ENCODE assay signal across 8 cellular contexts in the genomic region with DNA sequence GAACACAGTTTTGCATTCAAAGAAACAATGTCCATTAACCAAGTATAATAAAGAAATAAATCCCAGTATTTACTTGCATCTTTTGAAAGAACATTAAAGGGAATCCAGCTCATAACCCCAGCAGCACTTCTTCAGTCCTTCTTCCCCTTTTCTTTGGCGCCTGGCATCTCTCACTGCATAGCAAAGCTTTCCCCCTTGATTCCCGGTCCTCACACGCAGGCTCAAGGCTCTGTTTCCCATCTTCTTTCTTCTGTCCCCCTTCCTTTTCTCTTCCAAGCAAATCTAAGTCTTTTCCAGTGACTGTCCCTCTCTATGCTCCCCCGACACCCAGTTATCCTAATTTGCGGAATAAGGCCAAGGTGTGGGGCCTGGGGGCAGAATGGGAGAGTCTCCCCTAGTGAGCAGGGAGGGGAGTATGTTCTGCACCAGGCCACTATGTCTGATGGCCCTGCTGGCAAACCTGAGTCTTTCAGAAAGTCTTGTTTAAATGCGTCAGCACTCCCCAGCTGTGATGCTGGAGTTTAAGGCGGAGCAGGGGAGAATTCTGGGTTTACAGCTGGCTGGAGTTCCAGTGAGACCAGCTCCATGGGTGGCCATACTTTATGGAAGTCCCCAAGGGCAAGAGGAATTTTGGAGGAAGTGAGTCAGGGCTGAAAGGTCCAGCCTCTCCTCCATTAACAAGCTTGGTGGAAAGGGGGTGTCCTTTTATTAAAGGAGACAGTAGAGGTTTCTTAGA. TPM values are rescaled to one million over a fixed set of nuclear protein-coding genes. Genes with fewer than 3 reads are reported as not detected.
DNase-seq lines count a peak whose midpoint lies in the region; ATAC-seq and TF ChIP-seq lines count a peak whose summit lies in the region.

No MANE protein-coding gene starts in this region.

- H3K4me3 ChIP-seq in fibroblast of the aortic adventitia (ENCODE audit: low read depth, low read length) = peak overlapping the region; percentile 5
- no peak overlapping the region for H3K4me3 ChIP-seq in psoas muscle

- 68 to 81% (median 74%) methylated on average over 7 of the region's 7 CpGs for WGBS in psoas muscle, 3 donors

- DNase-seq in EH (ENCODE audit: low read depth) (peak; percentile 99), T1000 (lab: John Stamatoyannopoulos, UW) (peak; percentile 84), fibroblast of the aortic adventitia (ENCODE audit: low read depth) (peak; percentile 99), psoas muscle (peak; percentile 66 to 77), NCI-H1092 treated with DMSO at 0.1 percent for 48 hours (lab: John Stamatoyannopoulos, UW) (no peak)
- no peak for DNase-seq in stimulated activated naive CD4-positive, alpha-beta T cell treated with Interleukin-2 at 50 U/mL for 16 hours (lab: John Stamatoyannopoulos, UW)

- peak; percentile 39 to 72 (median 66) for ATAC-seq in psoas muscle
- no peak for ATAC-seq in GM18511 (IDR thresholded peaks at IDR 0.05; ENCODE audit: unreplicated experiment)
- ATAC-seq in HG03045 (IDR thresholded peaks at IDR 0.05; ENCODE audit: unreplicated experiment) = no peak

- intact Hi-C loops in psoas muscle (cut with DNase I) = loop anchor here in 1 of 2 donors (5.0 kb wide), 1 partner anchor 53 kb away; no protein-coding TSS in a partner anchor

- H3K4me1 ChIP-seq in psoas muscle = no peaks in the 10 kb centered on the region

- H3K36me3 ChIP-seq in psoas muscle (ENCODE audit: insufficient read depth in 1 of 2, low read depth in 1 of 2) = peaks cover 0 to 47% of the 10 kb centered on the region in 2 donors

- no peaks in the 10 kb centered on the region for H3K9me3 ChIP-seq in psoas muscle

- TF ChIP-seq CTCF in fibroblast of the aortic adventitia (IDR thresholded peaks at IDR 0.05; ENCODE audit: insufficient read depth, low read length) (peak; percentile 29), psoas muscle (IDR thresholded peaks at IDR 0.05) (no peak)

- peak overlapping the region; percentile 60 for H3K27ac ChIP-seq in psoas muscle

- no peaks in the 10 kb centered on the region for H3K27me3 ChIP-seq in psoas muscle (ENCODE audit: insufficient read depth in 3 of 3, low read length in 2 of 3)

RNA-seq across cellular contexts. Expression of gene GOLGA6A, which starts 42.1 kb away (rescaled TPM):
- not detected in 2 replicates for total RNA-seq in fibroblast of the aortic adventitia (ENCODE audit: low replicate concordance)
- total RNA-seq in psoas muscle = 1 to 10 TPM in 1 of 4 donors, under 1 TPM in 1, not detected in 2; 0.08 to 1.1 TPM
- under 1 TPM in 1 of 3 donors, not detected in 2; 0.16 TPM for polyA plus RNA-seq in psoas muscle

RNA-seq across cellular contexts. Expression of gene PML, which starts 45.8 kb away (rescaled TPM):
- total RNA-seq in fibroblast of the aortic adventitia (ENCODE audit: low replicate concordance) (29.3 and 31.9 TPM in 2 replicates), psoas muscle (10 to 100 TPM; 15.0 to 22.6 (median 15.6) TPM)
- polyA plus RNA-seq in psoas muscle = 10 to 100 TPM in 1 of 3 donors, 1 to 10 TPM in 2; 6.7 to 10.2 (median 7.5) TPM

RNA-seq across cellular contexts. Expression of gene STOML1, which starts 48.2 kb away (rescaled TPM):
- 6.8 and 19.0 TPM in 2 replicates for total RNA-seq in fibroblast of the aortic adventitia (ENCODE audit: low replicate concordance)
- total RNA-seq in psoas muscle = 10 to 100 TPM; 18.3 to 26.2 (median 22.7) TPM
- polyA plus RNA-seq in psoas muscle = 10 to 100 TPM; 22.0 to 34.4 (median 33.0) TPM

Comparison
In these comparisons a context has a peak if more than half of its experiments do, and no peak if none do; other contexts are left out.
1. DNase-seq: peak in EH (single experiment), T1000 (single experiment), fibroblast of the aortic adventitia (single experiment) and psoas muscle (2 of 2); none in NCI-H1092 treated with DMSO at 0.1 percent for 48 hours (single experiment) and stimulated activated naive CD4-positive, alpha-beta T cell treated with Interleukin-2 at 50 U/mL for 16 hours (single experiment).
2. ATAC-seq: peak in psoas muscle (4 of 4); none in GM18511 (single experiment) and HG03045 (single experiment).